24 cellular contexts compared by ENCODE assay signal in genomic region chr12:123840765-123841425, GRCh38.
"Had no signal": no experiment of that assay in that cellular context is flagged by ENCODE, and none has a peak within 500 bp of the region (broad histone marks: within the 10 kb centered on the region; RNA-seq: fewer than 3 reads in every experiment).

No MANE protein-coding gene starts in this region.

- H3K4me3 ChIP-seq: heart left ventricle, left lung, lung, pancreas, psoas muscle, suprapubic skin, tibial artery had no signal

- H3K36me3 ChIP-seq: heart left ventricle, left lung, neutrophil, pancreas, suprapubic skin, tibial artery, WERI-Rb-1 had no signal

- H3K4me1 ChIP-seq: foreskin keratinocyte, heart left ventricle, left lung, pancreas, psoas muscle, suprapubic skin, tibial artery had no signal

- ATAC-seq: activated CD4-positive, CD25-positive, alpha-beta regulatory T cell treated with anti-CD3 and anti-CD28 coated beads, Interleukin-2, amount 50 U/mL, for 24 hours; esophagus mucosa; foreskin keratinocyte; heart left ventricle; left lung; pancreas; psoas muscle had no signal

- H3K9me3 ChIP-seq: heart left ventricle, left lung, neutrophil, pancreas, psoas muscle, suprapubic skin, tibial artery had no signal

- DNase-seq: activated CD4-positive, alpha-beta T cell treated with anti-CD3 and anti-CD28 coated beads for 48 hours; activated CD4-positive, alpha-beta T cell treated with anti-CD3 and anti-CD28 coated beads, Interleukin-2, amount 50 U/mL, for 48 hours; activated gamma-delta T cell treated with Interleukin-2 at 50 U/mL for 16 hours; activated naive CD4-positive, alpha-beta T cell treated with anti-CD3 and anti-CD28 coated beads, Interleukin-2, amount 50 U/mL, for 16 hours; activated T-cell treated with anti-CD3 and anti-CD28 coated beads, Interleukin-2, amount 50 U/mL, for 4 hours; central memory CD4-positive, alpha-beta T cell; foreskin keratinocyte; heart left ventricle; immature natural killer cell; left lung; pancreas; psoas muscle; stimulated activated CD4-positive, alpha-beta T cell treated with anti-CD3 and anti-CD28 coated beads, Interleukin-15, amount 100 ng/mL, for 24 hours; stimulated activated CD4-positive, alpha-beta T cell treated with anti-CD3 and anti-CD28 coated beads, Interleukin-2, amount 100 ng/mL, for 24 hours; stimulated activated naive CD4-positive, alpha-beta T cell; SW 1271; T1000; tibial artery; WERI-Rb-1 had no signal

- H3K27me3 ChIP-seq: left lung, neutrophil, pancreas, suprapubic skin had no signal

- H3K27ac ChIP-seq: foreskin keratinocyte, heart left ventricle, left lung, neutrophil, pancreas, psoas muscle, suprapubic skin, tibial artery, WERI-Rb-1 had no signal
